In genomic region chr5:54514841-54515432, GRCh38 we compare ENCODE assay signal across 16 cellular contexts. TPM values are rescaled to one million over a fixed set of nuclear protein-coding genes. Genes with fewer than 3 reads are reported as not detected.
DNase-seq lines count a peak whose midpoint lies in the region; ATAC-seq, FAIRE-seq and TF ChIP-seq lines count a peak whose summit lies in the region.
"Had no signal": no experiment of that assay in that cellular context is flagged by ENCODE, and none has a peak within 500 bp of the region (broad histone marks: within the 10 kb centered on the region; RNA-seq: fewer than 3 reads in every experiment).

No MANE protein-coding gene starts in this region.

- TF ChIP-seq POLR2A in HepG2 (IDR thresholded peaks at IDR 0.05; ENCODE audit: insufficient read depth in 1 of 2, low read depth in 2 of 2, low read length in 2 of 2): no peak

- 33% methylated on average over 8 of the region's 8 CpGs for WGBS in HepG2 (ENCODE audit: low lambda C conversion rate)

- H3K9ac ChIP-seq in HepG2 (ENCODE audit: insufficient read depth, low read depth, low read length): no peak overlapping the region

- H3K27me3 Mint-ChIP-seq in HFFc6 (ENCODE audit: insufficient read depth) (no peaks in the 10 kb centered on the region; the same call in none of the 2 replicates), nephron (ENCODE audit: low read depth) (no peaks in the 10 kb centered on the region)

- no peak for TF ChIP-seq RAD21 in HepG2 (CRISPR knock-in tag; IDR thresholded peaks at IDR 0.05)

- no peak; the same call in 1 of the 2 replicates for TF ChIP-seq CTCF in HFFc6 (IDR thresholded peaks at IDR 0.05)
- TF ChIP-seq CTCF in choroid plexus epithelial cell (conservative IDR thresholded peaks at IDR 0.05; ENCODE audit: low read depth, low read length): no peak
- TF ChIP-seq CTCF in nephron (IDR thresholded peaks at IDR 0.05; ENCODE audit: unreplicated experiment in 3 of 3): no peak
- no peak for TF ChIP-seq CTCF in left lung (IDR thresholded peaks at IDR 0.05)
- TF ChIP-seq CTCF in HepG2 (CRISPR knock-in tag; IDR thresholded peaks at IDR 0.05): no peak

- CTCF ChIA-PET in HepG2 (lab: Yijun Ruan, JAX; ENCODE audit: low intra/inter-chr PET ratio, low total read pairs): no interaction called here

- BruUV-seq in HepG2 (replicated peaks; lab: Mats Ljungman, UMichigan): no TSS peak

- H3K9me3 ChIP-seq in left lung (no peaks in the 10 kb centered on the region), HepG2 (ENCODE audit: low read length) (no peaks in the 10 kb centered on the region)
- H3K9me3 ChIP-seq: neutrophil had no signal

- H3K27ac Mint-ChIP-seq in HFFc6 (peak overlapping the region; percentile 96), nephron (peak overlapping the region; percentile 15 to 71 (median 63))
- H3K27ac Mint-ChIP-seq: activated CD4-positive, alpha-beta T cell treated with anti-CD3 and anti-CD28 coated beads, Interleukin-2, amount 10 ng/mL, durations not matched to agents 7 days and 5 days had no signal

- H3K27me3 ChIP-seq in left lung: no peaks in the 10 kb centered on the region
- H3K27me3 ChIP-seq in HepG2 (ENCODE audit: control insufficient read depth in 1 of 2, insufficient read depth in 2 of 2, low read length in 2 of 2): no peaks in the 10 kb centered on the region; a peak in 1 of 5 replicates
- H3K27me3 ChIP-seq: neutrophil had no signal

- H3K36me3 ChIP-seq in left lung: peaks cover 0 to 5% of the 10 kb centered on the region in 2 donors
- H3K36me3 ChIP-seq in HepG2 (replicated peaks in 1 of 2; ENCODE audit: control insufficient read depth in 1 of 2, insufficient read depth in 2 of 2, low read length in 2 of 2): no peaks in the 10 kb centered on the region

- H3K4me1 ChIP-seq in left lung (peaks cover 15 to 20% of the 10 kb centered on the region in 2 donors), HepG2 (ENCODE audit: insufficient read depth, low read length) (peaks cover 24% of the 10 kb centered on the region)

- in situ Hi-C loops in HepG2 (cut with HindIII; ENCODE audit: extremely low pct_ligation_motif_present, low pct_unique_long_range_greater_than_20kb): loop anchor here (5.0 to 25.0 kb wide), 2 partner anchors 337 to 647 kb away; partner anchors contain the start of genes CDC20B and GPX8

- intact Hi-C loops in left lung (cut with DNase I) (loop anchor here (5.0 to 10.0 kb wide), 3 partner anchors 327 to 352 kb away; no protein-coding TSS in a partner anchor), HepG2 (cut with micrococcal nuclease; ENCODE audit: unreplicated experiment) (loop anchor here (10.0 kb wide), 1 partner anchor 630 kb away; no protein-coding TSS in a partner anchor)

- no peak for TF ChIP-seq EP300 in HepG2 (IDR thresholded peaks at IDR 0.05; ENCODE audit: low read depth in 2 of 2, low read length in 2 of 2)
- TF ChIP-seq EP300 in HepG2 (CRISPR knock-in tag; IDR thresholded peaks at IDR 0.05; ENCODE audit: borderline replicate concordance): no peak

- H2AFZ ChIP-seq in HepG2 (ENCODE audit: low read length): no peak overlapping the region

- peaks cover 4% of the 10 kb centered on the region for H3K79me2 ChIP-seq in HepG2 (ENCODE audit: insufficient read depth, low read length)

- no peak overlapping the region for H3K27ac ChIP-seq in left lung
- no peak overlapping the region for H3K27ac ChIP-seq in HepG2 (ENCODE audit: extremely low read length, insufficient read depth, low read length)
- H3K27ac ChIP-seq: C4-2B, neutrophil had no signal

- H3K36me3 Mint-ChIP-seq in HFFc6 (ENCODE audit: low read depth) (peaks cover 15% of the 10 kb centered on the region), nephron (ENCODE audit: low read depth) (peaks cover 14% of the 10 kb centered on the region)

- ATAC-seq in GM18511 (IDR thresholded peaks at IDR 0.05; ENCODE audit: unreplicated experiment) (no peak), left lung (no peak), HepG2 (no peak)

- H3K9me3 Mint-ChIP-seq in HFFc6 (peaks cover 8% of the 10 kb centered on the region), nephron (no peaks in the 10 kb centered on the region)
- H3K9me3 Mint-ChIP-seq: activated CD4-positive, alpha-beta T cell treated with anti-CD3 and anti-CD28 coated beads, Interleukin-2, amount 10 ng/mL, durations not matched to agents 7 days and 5 days had no signal

- DNase-seq in AG08395 (ENCODE audit: low spot score) (peak; percentile 57), HFFc6 (peak; percentile 67), choroid plexus epithelial cell (ENCODE audit: low read depth) (peak; percentile 74), occipital lobe (lab: John Stamatoyannopoulos, UW) (no peak), left lung (no peak), HepG2 (ENCODE audit: low spot score) (no peak)
- DNase-seq: activated CD4-positive, alpha-beta T cell treated with anti-CD3 and anti-CD28 coated beads, Interleukin-2, amount 10 ng/mL, durations not matched to agents 7 days and 5 days; foreskin melanocyte; GF-D8; kidney had no signal

- H3K4me3 ChIP-seq in choroid plexus epithelial cell (ENCODE audit: low read depth, low read length) (no peak overlapping the region), left lung (no peak overlapping the region), HepG2 (replicated peaks in 1 of 3; ENCODE audit: insufficient read depth in 1 of 3, low read depth in 2 of 3, low read length in 3 of 3) (no peak overlapping the region)

- H4K20me1 ChIP-seq in HepG2 (ENCODE audit: insufficient read depth, low read length): 0 out of 2 replicates have a peak, but pooled peaks cover 5% of the 10 kb centered on the region

- H3K4me1 Mint-ChIP-seq in HFFc6 (ENCODE audit: low read depth) (peaks cover 39% of the 10 kb centered on the region), nephron (peaks cover 45% of the 10 kb centered on the region)

- H3K4me2 ChIP-seq in HepG2 (ENCODE audit: low read depth, low read length): no peak overlapping the region; the same call in 1 of the 2 replicates

- POLR2A ChIA-PET in HepG2 (lab: Yijun Ruan, JAX): no interaction called here

- FAIRE-seq in HepG2 (lab: Jason Lieb, UNC): no peak

- H3K4me3 Mint-ChIP-seq in HFFc6 (peak overlapping the region; percentile 66), nephron (peak overlapping the region; percentile 12 to 49 (median 42))
- H3K4me3 Mint-ChIP-seq: activated CD4-positive, alpha-beta T cell treated with anti-CD3 and anti-CD28 coated beads, Interleukin-2, amount 10 ng/mL, durations not matched to agents 7 days and 5 days had no signal

TF ChIP-seq in HepG2, 621 proteins besides CTCF, POLR2A, EP300 and RAD21 (continues in another document):
- TF ChIP-seq ZNF264 (CRISPR knock-in tag; IDR thresholded peaks at IDR 0.05): no peak

RNA-seq across cellular contexts. Expression of gene SNX18, which starts 2.6 kb away (rescaled TPM):
- total RNA-seq in HFFc6 (2021; fragmentation: NEBNext Ultra II Directional; extraction: Animal tissue kit (Norgen Biotek cat#: 25700)): 10 to 100 TPM; 32.8 to 47.3 (median 39.7) TPM
- 25.4 TPM for total RNA-seq in occipital lobe
- 10 to 100 TPM; 32.2 to 39.2 TPM for total RNA-seq in left lung
- 6.0 and 6.2 TPM in 2 replicates for total RNA-seq in HepG2 (2016; rRNA removed; fragmentation: Illumina TruSeq; extraction: Trizol)
- total RNA-seq in HepG2 (2016; cell fraction: cytosol; rRNA removed; fragmentation: Illumina TruSeq; extraction: Trizol; ENCODE audit: low read depth): 0.81 and 0.88 TPM in 2 replicates
- total RNA-seq in HepG2 (2016; cell fraction: insoluble cytoplasmic fraction; rRNA removed; fragmentation: Illumina TruSeq; extraction: Trizol): 5.6 and 5.9 TPM in 2 replicates
- total RNA-seq in HepG2 (2016; cell fraction: membrane; rRNA removed; fragmentation: Illumina TruSeq; extraction: Trizol): 4.7 and 5.3 TPM in 2 replicates
- 5.4 and 5.5 TPM in 2 replicates for total RNA-seq in HepG2 (2016; cell fraction: nucleus; rRNA removed; fragmentation: Illumina TruSeq; extraction: Trizol)
- 2.3 and 2.7 TPM in 2 replicates for polyA plus RNA-seq in HepG2 (2011; rRNA removed)
- 2.0 and 3.0 TPM in 2 replicates for polyA plus RNA-seq in HepG2 (2011; cell fraction: cytosol; rRNA removed)
- polyA plus RNA-seq in HepG2 (2011; cell fraction: nucleus; rRNA removed): 3.4 and 3.8 TPM in 2 replicates
- polyA plus RNA-seq in HepG2 (2012): 2.5 and 3.2 TPM in 2 replicates
- polyA plus RNA-seq in HepG2 (2016; cell fraction: cytosol; fragmentation: Illumina TruSeq; extraction: Trizol; ENCODE audit: low read depth): 0.60 and 0.81 TPM in 2 replicates
- 6.8 and 8.2 TPM in 2 replicates for polyA plus RNA-seq in HepG2 (2016; cell fraction: insoluble cytoplasmic fraction; fragmentation: Illumina TruSeq; extraction: Trizol; ENCODE audit: low read depth)
- polyA plus RNA-seq in HepG2 (2016; cell fraction: membrane; fragmentation: Illumina TruSeq; extraction: Trizol; ENCODE audit: low read depth): 3.2 and 4.0 TPM in 2 replicates
- polyA plus RNA-seq in HepG2 (2016; cell fraction: nucleus; fragmentation: Illumina TruSeq; extraction: Trizol; ENCODE audit: insufficient read depth, low read depth): 4.1 and 5.1 TPM in 2 replicates
- 6.5 and 11.0 TPM in 2 replicates for polyA minus RNA-seq in HepG2 (2011; rRNA and poly(A)+ RNA removed; ENCODE audit: low replicate concordance)
- 6.8 and 6.9 TPM in 2 replicates for polyA minus RNA-seq in HepG2 (2011; cell fraction: cytosol; rRNA and poly(A)+ RNA removed)
- 10.2 and 10.8 TPM in 2 replicates for polyA minus RNA-seq in HepG2 (2011; cell fraction: nucleus; rRNA and poly(A)+ RNA removed)

RNA-seq across cellular contexts. Expression of gene HSPB3, which starts 59.4 kb away (rescaled TPM):
- 1 to 10 TPM; 3.3 to 9.6 (median 7.5) TPM for total RNA-seq in HFFc6 (2021; fragmentation: NEBNext Ultra II Directional; extraction: Animal tissue kit (Norgen Biotek cat#: 25700))
- total RNA-seq in occipital lobe: 0.47 TPM
- total RNA-seq in left lung: 1 to 10 TPM in 1 of 2 donors, under 1 TPM in 1; 0.32 to 1.1 TPM
- not detected in 2 replicates for total RNA-seq in HepG2 (2016; rRNA removed; fragmentation: Illumina TruSeq; extraction: Trizol)
- not detected in 2 replicates for total RNA-seq in HepG2 (2016; cell fraction: cytosol; rRNA removed; fragmentation: Illumina TruSeq; extraction: Trizol; ENCODE audit: low read depth)
- not detected in 2 replicates for total RNA-seq in HepG2 (2016; cell fraction: insoluble cytoplasmic fraction; rRNA removed; fragmentation: Illumina TruSeq; extraction: Trizol)
- total RNA-seq in HepG2 (2016; cell fraction: membrane; rRNA removed; fragmentation: Illumina TruSeq; extraction: Trizol): not detected in 2 replicates
- total RNA-seq in HepG2 (2016; cell fraction: nucleus; rRNA removed; fragmentation: Illumina TruSeq; extraction: Trizol): not detected in 2 replicates
- polyA plus RNA-seq in HepG2 (2011; rRNA removed): not detected in 2 replicates
- not detected in 2 replicates for polyA plus RNA-seq in HepG2 (2011; cell fraction: cytosol; rRNA removed)
- polyA plus RNA-seq in HepG2 (2011; cell fraction: nucleus; rRNA removed): not detected in 2 replicates
- not detected in 2 replicates for polyA plus RNA-seq in HepG2 (2012)
- not detected in 2 replicates for polyA plus RNA-seq in HepG2 (2016; cell fraction: cytosol; fragmentation: Illumina TruSeq; extraction: Trizol; ENCODE audit: low read depth)
- not detected in 2 replicates for polyA plus RNA-seq in HepG2 (2016; cell fraction: insoluble cytoplasmic fraction; fragmentation: Illumina TruSeq; extraction: Trizol; ENCODE audit: low read depth)
- polyA plus RNA-seq in HepG2 (2016; cell fraction: membrane; fragmentation: Illumina TruSeq; extraction: Trizol; ENCODE audit: low read depth): not detected in 2 replicates
- polyA plus RNA-seq in HepG2 (2016; cell fraction: nucleus; fragmentation: Illumina TruSeq; extraction: Trizol; ENCODE audit: insufficient read depth, low read depth): not detected in 2 replicates
- not detected in 2 replicates for polyA minus RNA-seq in HepG2 (2011; rRNA and poly(A)+ RNA removed; ENCODE audit: low replicate concordance)
- polyA minus RNA-seq in HepG2 (2011; cell fraction: cytosol; rRNA and poly(A)+ RNA removed): not detected in 2 replicates
- not detected in 2 replicates for polyA minus RNA-seq in HepG2 (2011; cell fraction: nucleus; rRNA and poly(A)+ RNA removed)
- total RNA-seq: activated CD4-positive, alpha-beta T cell treated with anti-CD3 and anti-CD28 coated beads, Interleukin-2, amount 10 ng/mL, durations not matched to agents 7 days and 5 days; cerebellum; kidney; T-helper 2 cell treated with Interferon-gamma antibody and Interleukin-4, amounts not matched to agents 100 ng/mL and 5 ng/mL, for 36 hours had no signal

Comparison
In these comparisons a context has a peak if more than half of its experiments do, and no peak if none do; other contexts are left out.
1. DNase-seq: peak in AG08395 (single experiment), HFFc6 (single experiment) and choroid plexus epithelial cell (single experiment); none in occipital lobe (single experiment), left lung (0 of 2) and HepG2 (single experiment).